Comparison of ENCODE assay signal across 8 cellular contexts in the genomic region with DNA sequence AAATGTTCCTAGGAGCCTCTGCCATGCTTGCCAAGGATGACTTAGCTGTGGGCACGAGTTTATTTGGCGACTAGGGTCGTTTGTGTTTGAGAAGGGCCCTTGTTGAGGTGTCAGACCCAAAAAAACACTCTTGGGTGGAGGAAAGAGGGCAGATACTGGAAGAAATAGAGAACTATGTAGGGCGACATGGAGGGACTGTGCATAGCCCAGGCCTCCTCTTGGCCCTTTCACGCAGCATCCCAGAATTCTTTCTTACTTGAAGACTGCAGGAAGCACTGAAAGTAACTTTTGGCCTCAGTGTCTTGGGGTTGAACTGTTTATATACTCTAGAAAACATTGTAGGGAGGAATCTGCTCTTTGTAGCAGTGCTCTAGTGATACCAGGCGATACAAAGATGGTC. TPM values are rescaled to one million over a fixed set of nuclear protein-coding genes. Genes with fewer than 3 reads are reported as not detected.
A peak's percentile ranks its signal among the peaks of the same experiment; 100 is the strongest.
DNase-seq lines count a peak whose midpoint lies in the region; ATAC-seq and TF ChIP-seq lines count a peak whose summit lies in the region.

No MANE protein-coding gene starts in this region.

- TF ChIP-seq RAD21 in neural cell (conservative IDR thresholded peaks at IDR 0.05): no peak

- peaks cover 55% of the 10 kb centered on the region for H3K79me2 ChIP-seq in neural cell (replicated peaks; ENCODE audit: insufficient read depth, low read length)

- no peak for ATAC-seq in GM18505 (IDR thresholded peaks at IDR 0.05; ENCODE audit: unreplicated experiment)

- H3K9ac ChIP-seq in neural cell (ENCODE audit: low read length): peak overlapping the region; percentile 93

- no peaks in the 10 kb centered on the region for H3K9me2 ChIP-seq in neural cell (ENCODE audit: insufficient read depth, low read length)

- H3K4me2 ChIP-seq in neural cell (ENCODE audit: low read length): peak overlapping the region; percentile 97

- H4K20me1 ChIP-seq in neural cell (ENCODE audit: insufficient read depth): peaks cover 4% of the 10 kb centered on the region

- DNase-seq in GM12865 (ENCODE audit: low read depth) (no peak), NAMALWA (ENCODE audit: low spot score) (peak; percentile 47), NCI-H446 treated with DMSO at 0.1 percent for 48 hours (lab: John Stamatoyannopoulos, UW) (no peak), caudate nucleus (lab: John Stamatoyannopoulos, UW) (no peak)
- DNase-seq in effector memory CD4-positive, alpha-beta T cell: no peak
- no peak for DNase-seq in activated CD8-positive, alpha-beta memory T cell treated with anti-CD3 and anti-CD28 coated beads for 24 hours

- H3K9me3 ChIP-seq in effector memory CD4-positive, alpha-beta T cell (ENCODE audit: control insufficient read depth, low read length): no peaks in the 10 kb centered on the region
- H3K9me3 ChIP-seq in neural cell (ENCODE audit: low read length): no peaks in the 10 kb centered on the region

- no peaks in the 10 kb centered on the region for H3F3A ChIP-seq in neural cell (ENCODE audit: insufficient read depth, low read length, poor library complexity, severe bottlenecking)

- H3K27ac ChIP-seq in effector memory CD4-positive, alpha-beta T cell (ENCODE audit: insufficient read depth, low read length, poor library complexity, severe bottlenecking): peak overlapping the region; percentile 62
- H3K27ac ChIP-seq in neural cell (ENCODE audit: low read length) (peak overlapping the region; percentile 80), caudate nucleus (ENCODE audit: low read depth, low read length) (no peak overlapping the region)

- TF ChIP-seq CTCF in GM12865 (IDR thresholded peaks at IDR 0.05; ENCODE audit: insufficient read depth, low read depth, low read length, missing control alignments) (no peak), neural cell (IDR thresholded peaks at IDR 0.05; ENCODE audit: poor library complexity, severe bottlenecking) (no peak)

- no peak for TF ChIP-seq EP300 in neural cell (conservative IDR thresholded peaks at IDR 0.05; ENCODE audit: poor library complexity, severe bottlenecking)

- H3K4me1 ChIP-seq in effector memory CD4-positive, alpha-beta T cell (ENCODE audit: control insufficient read depth, insufficient read depth, low read length, poor library complexity, severe bottlenecking): peaks cover 8% of the 10 kb centered on the region

- H2AFZ ChIP-seq in neural cell (ENCODE audit: low read depth, low read length): peak overlapping the region; percentile 27

- peak overlapping the region; percentile 57 for H3K4me3 ChIP-seq in GM12865 (ENCODE audit: low read depth, low read length)
- H3K4me3 ChIP-seq in effector memory CD4-positive, alpha-beta T cell (ENCODE audit: insufficient read depth, low read depth, low read length, poor library complexity, severe bottlenecking): peak overlapping the region; percentile 78
- H3K4me3 ChIP-seq in neural cell (ENCODE audit: low read length): peak overlapping the region; percentile 99

- TF ChIP-seq POLR2A in GM18505 (IDR thresholded peaks at IDR 0.05; ENCODE audit: borderline replicate concordance, extremely low read depth, insufficient read depth, insufficient read length): no peak

- H3K36me3 ChIP-seq in effector memory CD4-positive, alpha-beta T cell (ENCODE audit: control insufficient read depth, insufficient read depth, low read length): no peaks in the 10 kb centered on the region
- H3K36me3 ChIP-seq in neural cell (ENCODE audit: insufficient read depth, low read length): no peaks in the 10 kb centered on the region

- no peaks in the 10 kb centered on the region for H3K27me3 ChIP-seq in effector memory CD4-positive, alpha-beta T cell (replicated peaks; ENCODE audit: control insufficient read depth, insufficient read depth, low read length, poor library complexity, severe bottlenecking)
- no peaks in the 10 kb centered on the region for H3K27me3 ChIP-seq in neural cell (ENCODE audit: insufficient read depth, low read depth, low read length)

TF ChIP-seq in neural cell, 6 proteins besides CTCF, POLR2A, EP300 and RAD21:
- TF ChIP-seq, protein P1, sequence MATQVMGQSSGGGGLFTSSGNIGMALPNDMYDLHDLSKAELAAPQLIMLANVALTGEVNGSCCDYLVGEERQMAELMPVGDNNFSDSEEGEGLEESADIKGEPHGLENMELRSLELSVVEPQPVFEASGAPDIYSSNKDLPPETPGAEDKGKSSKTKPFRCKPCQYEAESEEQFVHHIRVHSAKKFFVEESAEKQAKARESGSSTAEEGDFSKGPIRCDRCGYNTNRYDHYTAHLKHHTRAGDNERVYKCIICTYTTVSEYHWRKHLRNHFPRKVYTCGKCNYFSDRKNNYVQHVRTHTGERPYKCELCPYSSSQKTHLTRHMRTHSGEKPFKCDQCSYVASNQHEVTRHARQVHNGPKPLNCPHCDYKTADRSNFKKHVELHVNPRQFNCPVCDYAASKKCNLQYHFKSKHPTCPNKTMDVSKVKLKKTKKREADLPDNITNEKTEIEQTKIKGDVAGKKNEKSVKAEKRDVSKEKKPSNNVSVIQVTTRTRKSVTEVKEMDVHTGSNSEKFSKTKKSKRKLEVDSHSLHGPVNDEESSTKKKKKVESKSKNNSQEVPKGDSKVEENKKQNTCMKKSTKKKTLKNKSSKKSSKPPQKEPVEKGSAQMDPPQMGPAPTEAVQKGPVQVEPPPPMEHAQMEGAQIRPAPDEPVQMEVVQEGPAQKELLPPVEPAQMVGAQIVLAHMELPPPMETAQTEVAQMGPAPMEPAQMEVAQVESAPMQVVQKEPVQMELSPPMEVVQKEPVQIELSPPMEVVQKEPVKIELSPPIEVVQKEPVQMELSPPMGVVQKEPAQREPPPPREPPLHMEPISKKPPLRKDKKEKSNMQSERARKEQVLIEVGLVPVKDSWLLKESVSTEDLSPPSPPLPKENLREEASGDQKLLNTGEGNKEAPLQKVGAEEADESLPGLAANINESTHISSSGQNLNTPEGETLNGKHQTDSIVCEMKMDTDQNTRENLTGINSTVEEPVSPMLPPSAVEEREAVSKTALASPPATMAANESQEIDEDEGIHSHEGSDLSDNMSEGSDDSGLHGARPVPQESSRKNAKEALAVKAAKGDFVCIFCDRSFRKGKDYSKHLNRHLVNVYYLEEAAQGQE (IDR thresholded peaks at IDR 0.05; ENCODE audit: borderline replicate concordance): no peak
- TF ChIP-seq MXI1 (conservative IDR thresholded peaks at IDR 0.05; ENCODE audit: poor library complexity, severe bottlenecking) (no peak), SMC3 (conservative IDR thresholded peaks at IDR 0.05; ENCODE audit: poor library complexity) (no peak), POLR2AphosphoS5 (IDR thresholded peaks at IDR 0.05) (no peak)

RNA-seq across cellular contexts. Expression of a gene that starts 0.9 kb away (rescaled TPM):
- polyA plus RNA-seq in neural cell: 77.9 and 84.1 TPM in 2 replicates
- 80.2 and 81.3 TPM in 2 replicates for polyA minus RNA-seq in neural cell

RNA-seq across cellular contexts. Expression of a gene that starts 15.5 kb away (rescaled TPM):
- 30.1 and 37.3 TPM in 2 replicates for polyA plus RNA-seq in neural cell
- 19.2 and 20.2 TPM in 2 replicates for polyA minus RNA-seq in neural cell
